Comparison of ENCODE assay signal across 32 cellular contexts in genomic region chrX:649166-649565, GRCh38. TPM values are rescaled to one million over a fixed set of nuclear protein-coding genes. Genes with fewer than 3 reads are reported as not detected.
"Had no signal": no experiment of that assay in that cellular context is flagged by ENCODE, and none has a peak within 500 bp of the region (broad histone marks: within the 10 kb centered on the region; RNA-seq: fewer than 3 reads in every experiment).

No MANE protein-coding gene starts in this region.

- H3K36me3 ChIP-seq: heart right ventricle, left ventricle myocardium inferior, ovary, right atrium auricular region, right lobe of liver, stomach, thyroid gland, transverse colon, upper lobe of left lung, uterus had no signal

- H3K4me3 ChIP-seq: heart right ventricle, left ventricle myocardium inferior, lung, mucosa of descending colon, ovary, right atrium auricular region, right lobe of liver, smooth muscle cell, stomach, testis, thyroid gland, transverse colon, upper lobe of left lung, uterus had no signal

- DNase-seq: heart right ventricle; hippocampal formation; kidney; left colon; left ventricle myocardium inferior; mesendoderm; midbrain; mucosa of descending colon; naive thymus-derived CD4-positive, alpha-beta T cell; nucleus accumbens; ovary; stimulated activated CD4-positive, alpha-beta T cell treated with anti-CD3 and anti-CD28 coated beads, Interleukin-12 subunit alpha, Interleukin-12 subunit beta, amount 100 ng/mL, for 4 hours; stimulated activated CD4-positive, alpha-beta T cell treated with anti-CD3 and anti-CD28 coated beads, Interleukin-15, amount 100 ng/mL, for 24 hours; stimulated activated CD4-positive, alpha-beta T cell treated with anti-CD3 and anti-CD28 coated beads, Interleukin-2, amount 100 ng/mL, for 24 hours; stimulated activated CD4-positive, alpha-beta T cell treated with anti-CD3 and anti-CD28 coated beads, Interleukin-4, amount 100 ng/mL, for 1 hour; stimulated activated naive B cell treated with anti-CD40 and anti-IgM and Interleukin-4, amounts not matched to agents 10 μg/mL and 1 μg/mL and 100 μg/mL, for 72 hours; stimulated activated naive CD8-positive, alpha-beta T cell treated with anti-CD3 and anti-CD28 coated beads, Interleukin-15, Interleukin-2, amounts not matched to agents 100 U/mL and 50 U/mL, for 24 hours; stomach; testis; thyroid gland; transverse colon; upper lobe of left lung; uterus had no signal

- H3K27me3 ChIP-seq: ovary, right lobe of liver, testis, thyroid gland, uterus had no signal

- H3K9me3 ChIP-seq: heart right ventricle, mucosa of descending colon, ovary, right atrium auricular region, right lobe of liver, testis, thyroid gland, transverse colon, upper lobe of left lung, uterus had no signal

- ATAC-seq: heart right ventricle; left colon; mucosa of descending colon; naive thymus-derived CD4-positive, alpha-beta T cell; natural killer cell treated with Interleukin-12 subunit alpha and Interleukin-12 subunit beta and Interleukin-15 and Interleukin-18, amount 100 ng/mL, for 72 hours; right lobe of liver; stimulated activated naive B cell treated with anti-CD40 and anti-IgM and Interleukin-4, amounts not matched to agents 10 μg/mL and 1 μg/mL and 100 μg/mL, for 72 hours; stimulated activated naive CD8-positive, alpha-beta T cell treated with anti-CD3 and anti-CD28 coated beads, Interleukin-15, Interleukin-2, amounts not matched to agents 100 U/mL and 50 U/mL, for 24 hours had no signal

- H3K4me2 ChIP-seq: smooth muscle cell had no signal

- H3K4me1 ChIP-seq: heart right ventricle, left ventricle myocardium inferior, right atrium auricular region, right lobe of liver, stomach, testis, thyroid gland, uterus had no signal

- H3K27ac ChIP-seq: heart right ventricle, left ventricle myocardium inferior, ovary, right atrium auricular region, right lobe of liver, stomach, testis, thyroid gland, transverse colon, upper lobe of left lung, uterus had no signal

RNA-seq across cellular contexts. Expression of gene SHOX, which starts 18.6 kb away (rescaled TPM):
- total RNA-seq: heart right ventricle; kidney; left ventricle myocardium inferior; lung; myocyte; naive thymus-derived CD4-positive, alpha-beta T cell; natural killer cell treated with Interleukin-12 subunit alpha and Interleukin-12 subunit beta and Interleukin-15 and Interleukin-18, amount 100 ng/mL, for 72 hours; progenitor cell of endocrine pancreas; pulmonary artery endothelial cell; renal cortical epithelial cell; right atrium auricular region; right lobe of liver; smooth muscle cell; thyroid gland; upper lobe of left lung; uterus had no signal
- polyA plus RNA-seq: heart right ventricle; lung; naive thymus-derived CD4-positive, alpha-beta T cell; ovary; smooth muscle cell; stomach had no signal
